Comparison of ENCODE assay signal across 9 cellular contexts in genomic region chr9:14030350-14030823, GRCh38.
A peak's percentile ranks its signal among the peaks of the same experiment; 100 is the strongest.
DNase-seq lines count a peak whose midpoint lies in the region; ATAC-seq and TF ChIP-seq lines count a peak whose summit lies in the region.
"Had no signal": no experiment of that assay in that cellular context is flagged by ENCODE, and none has a peak within 500 bp of the region (broad histone marks: within the 10 kb centered on the region; RNA-seq: fewer than 3 reads in every experiment).

No MANE protein-coding gene starts in this region.

- no peak for TF ChIP-seq POLR2A in stomach (IDR thresholded peaks at IDR 0.05)

- H3K36me3 ChIP-seq in cardiac muscle cell (no peaks in the 10 kb centered on the region), stomach (no peaks in the 10 kb centered on the region)

- H3K27ac ChIP-seq in cardiac muscle cell, result peak overlapping the region; percentile 64
- H3K27ac ChIP-seq in stomach, result peak overlapping the region in 4 of 5 donors; percentile 64 to 80 (median 74)

- POLR2A ChIA-PET in HEK293T (lab: Yijun Ruan, JAX), result no interaction called here
- POLR2A ChIA-PET in activated CD4-positive, alpha-beta memory T cell treated with anti-CD3 and anti-CD28 coated beads, Interleukin-2, amount 10 ng/mL, durations not matched to agents 7 days and 5 days (lab: Charles Lee), result no interaction called here

- H3K4me1 Mint-ChIP-seq in natural killer cell (no peaks in the 10 kb centered on the region), T-helper 17 cell (no peaks in the 10 kb centered on the region)
- no peaks in the 10 kb centered on the region for H3K4me1 Mint-ChIP-seq in activated CD4-positive, alpha-beta memory T cell treated with anti-CD3 and anti-CD28 coated beads, Interleukin-2, amount 10 ng/mL, durations not matched to agents 7 days and 5 days

- intact Hi-C loops in stomach (cut with DNase I; ENCODE audit: low total_unique reads) (no loop called here), natural killer cell (cut with micrococcal nuclease) (no loop called here)

- DNase-seq in HEK293T (ENCODE audit: extremely low spot score), result peak; percentile 36
- peak; percentile 16 to 28 for DNase-seq in SHP77 (lab: John Stamatoyannopoulos, UW)
- DNase-seq in cardiac muscle cell (ENCODE audit: low read depth in 1 of 2, low spot score in 1 of 2), result peak in 1 of 2 donors; percentile 94
- DNase-seq in stomach, result no peak
- no peak for DNase-seq in GM19240 (ENCODE audit: insufficient read length, low spot score)
- DNase-seq in natural killer cell, result no peak
- no peak for DNase-seq in T-helper 17 cell
- DNase-seq in activated CD4-positive, alpha-beta memory T cell treated with anti-CD3 and anti-CD28 coated beads, Interleukin-2, amount 10 ng/mL, durations not matched to agents 7 days and 5 days, result no peak
- DNase-seq: stimulated activated naive CD4-positive, alpha-beta T cell had no signal

- H3K36me3 Mint-ChIP-seq in natural killer cell, result no peaks in the 10 kb centered on the region
- H3K36me3 Mint-ChIP-seq in T-helper 17 cell (ENCODE audit: low read depth), result no peaks in the 10 kb centered on the region
- H3K36me3 Mint-ChIP-seq in activated CD4-positive, alpha-beta memory T cell treated with anti-CD3 and anti-CD28 coated beads, Interleukin-2, amount 10 ng/mL, durations not matched to agents 7 days and 5 days (ENCODE audit: low read depth), result no peaks in the 10 kb centered on the region

- TF ChIP-seq CTCF in cardiac muscle cell (IDR thresholded peaks at IDR 0.05; ENCODE audit: low read depth, low read length) (no peak), stomach (IDR thresholded peaks at IDR 0.05) (no peak), natural killer cell (IDR thresholded peaks at IDR 0.05) (no peak)

- CTCF ChIA-PET in HEK293T (lab: Yijun Ruan, JAX), result no interaction called here
- CTCF ChIA-PET in activated CD4-positive, alpha-beta memory T cell treated with anti-CD3 and anti-CD28 coated beads, Interleukin-2, amount 10 ng/mL, durations not matched to agents 7 days and 5 days (lab: Charles Lee), result no interaction called here

- TF ChIP-seq EP300 in stomach (IDR thresholded peaks at IDR 0.05), result no peak

- H3K4me3 ChIP-seq in cardiac muscle cell (no peak overlapping the region), stomach (peak overlapping the region in 3 of 4 donors; percentile 2 to 21 (median 17))

- peaks cover 6 to 8% of the 10 kb centered on the region in 2 donors for H3K9me3 Mint-ChIP-seq in natural killer cell
- peaks cover 3% of the 10 kb centered on the region for H3K9me3 Mint-ChIP-seq in activated CD4-positive, alpha-beta memory T cell treated with anti-CD3 and anti-CD28 coated beads, Interleukin-2, amount 10 ng/mL, durations not matched to agents 7 days and 5 days

- no peaks in the 10 kb centered on the region for H3K27me3 Mint-ChIP-seq in natural killer cell (ENCODE audit: low read depth in 2 of 2)
- H3K27me3 Mint-ChIP-seq in T-helper 17 cell, result no peaks in the 10 kb centered on the region
- H3K27me3 Mint-ChIP-seq in activated CD4-positive, alpha-beta memory T cell treated with anti-CD3 and anti-CD28 coated beads, Interleukin-2, amount 10 ng/mL, durations not matched to agents 7 days and 5 days, result no peaks in the 10 kb centered on the region

- H3K9me3 ChIP-seq in cardiac muscle cell (ENCODE audit: low read depth), result no peaks in the 10 kb centered on the region
- no peaks in the 10 kb centered on the region for H3K9me3 ChIP-seq in stomach
- H3K9me3 ChIP-seq in T-helper 17 cell (ENCODE audit: control insufficient read depth, low read length, poor library complexity, severe bottlenecking), result no peaks in the 10 kb centered on the region

- H3K4me1 ChIP-seq in cardiac muscle cell (ENCODE audit: low read depth) (peaks cover 29% of the 10 kb centered on the region), stomach (peaks cover 0 to 36% (median 12%) of the 10 kb centered on the region in 4 donors)

- no peak overlapping the region for H3K4me3 Mint-ChIP-seq in natural killer cell
- H3K4me3 Mint-ChIP-seq in T-helper 17 cell, result no peak overlapping the region
- no peak overlapping the region for H3K4me3 Mint-ChIP-seq in activated CD4-positive, alpha-beta memory T cell treated with anti-CD3 and anti-CD28 coated beads, Interleukin-2, amount 10 ng/mL, durations not matched to agents 7 days and 5 days

- H3K27ac Mint-ChIP-seq in natural killer cell (no peak overlapping the region), T-helper 17 cell (no peak overlapping the region)
- H3K27ac Mint-ChIP-seq in activated CD4-positive, alpha-beta memory T cell treated with anti-CD3 and anti-CD28 coated beads, Interleukin-2, amount 10 ng/mL, durations not matched to agents 7 days and 5 days, result no peak overlapping the region

- WGBS in stomach, 5 donors, result 36 to 50% (median 42%) methylated on average over 6 of the region's 6 CpGs

- H3K27me3 ChIP-seq in cardiac muscle cell, result no peaks in the 10 kb centered on the region
- no peaks in the 10 kb centered on the region for H3K27me3 ChIP-seq in stomach

- ATAC-seq in natural killer cell, result no peak
- ATAC-seq in T-helper 17 cell, result no peak

TF ChIP-seq in HEK293T, 16 proteins besides CTCF, POLR2A, EP300 and RAD21:
- TF ChIP-seq, protein P1, sequence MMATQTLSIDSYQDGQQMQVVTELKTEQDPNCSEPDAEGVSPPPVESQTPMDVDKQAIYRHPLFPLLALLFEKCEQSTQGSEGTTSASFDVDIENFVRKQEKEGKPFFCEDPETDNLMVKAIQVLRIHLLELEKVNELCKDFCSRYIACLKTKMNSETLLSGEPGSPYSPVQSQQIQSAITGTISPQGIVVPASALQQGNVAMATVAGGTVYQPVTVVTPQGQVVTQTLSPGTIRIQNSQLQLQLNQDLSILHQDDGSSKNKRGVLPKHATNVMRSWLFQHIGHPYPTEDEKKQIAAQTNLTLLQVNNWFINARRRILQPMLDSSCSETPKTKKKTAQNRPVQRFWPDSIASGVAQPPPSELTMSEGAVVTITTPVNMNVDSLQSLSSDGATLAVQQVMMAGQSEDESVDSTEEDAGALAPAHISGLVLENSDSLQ (IDR thresholded peaks at IDR 0.05), result peak; percentile 92
- TF ChIP-seq ARNT (IDR thresholded peaks at IDR 0.05), result no peak
- 0 out of 2 replicates have a peak, but pooled peaks have one; percentile 21 for TF ChIP-seq ELF4 (IDR thresholded peaks at IDR 0.05)
- peak; percentile 65; the same call in 1 of the 2 replicates for TF ChIP-seq CTBP1 (IDR thresholded peaks at IDR 0.05; ENCODE audit: borderline replicate concordance)

Comparison
In these comparisons a context has a peak if more than half of its experiments do, and no peak if none do; other contexts are left out.
1. DNase-seq: peak in HEK293T (single experiment) and SHP77 (2 of 2); none in stomach (single experiment), GM19240 (single experiment), natural killer cell (single experiment), T-helper 17 cell (0 of 3) and activated CD4-positive, alpha-beta memory T cell treated with anti-CD3 and anti-CD28 coated beads, Interleukin-2, amount 10 ng/mL, durations not matched to agents 7 days and 5 days (single experiment).